ENCODE assay signal across 11 cellular contexts in genomic region chr11:80815752-80816453, GRCh38.
A peak's percentile ranks its signal among the peaks of the same experiment; 100 is the strongest.
DNase-seq lines count a peak whose midpoint lies in the region; ATAC-seq and TF ChIP-seq lines count a peak whose summit lies in the region.
"Had no signal": no experiment of that assay in that cellular context is flagged by ENCODE, and none has a peak within 500 bp of the region (broad histone marks: within the 10 kb centered on the region; RNA-seq: fewer than 3 reads in every experiment).

No MANE protein-coding gene starts in this region.

- H3K27ac ChIP-seq in endodermal cell (ENCODE audit: low read depth, low read length) (no peak overlapping the region), uterus (no peak overlapping the region)

- TF ChIP-seq CTCF in endodermal cell (conservative IDR thresholded peaks at IDR 0.05), result no peak
- no peak for TF ChIP-seq CTCF in uterus (IDR thresholded peaks at IDR 0.05)

- no peaks in the 10 kb centered on the region for H3K9me3 Mint-ChIP-seq in endodermal cell

- no peak overlapping the region for H3K4me3 Mint-ChIP-seq in endodermal cell

- WGBS in endodermal cell (ENCODE audit: insufficient coverage in 1 of 2, insufficient read length in 1 of 2), 2 experiments, result 87 to 94% methylated on average over 3 of the region's 3 CpGs

- no peaks in the 10 kb centered on the region for H3K36me3 ChIP-seq in endodermal cell (ENCODE audit: control insufficient read depth, insufficient read depth, low read length)
- H3K36me3 ChIP-seq in uterus, result no peaks in the 10 kb centered on the region

- peak; percentile 89 for ATAC-seq in GM18867 (IDR thresholded peaks at IDR 0.05; ENCODE audit: unreplicated experiment)
- ATAC-seq in GM21737 (IDR thresholded peaks at IDR 0.05; ENCODE audit: unreplicated experiment), result peak; percentile 94
- ATAC-seq in HG03520 (IDR thresholded peaks at IDR 0.05; ENCODE audit: unreplicated experiment), result peak; percentile 75
- ATAC-seq: left cardiac atrium had no signal

- no peaks in the 10 kb centered on the region for H3K4me1 ChIP-seq in endodermal cell (ENCODE audit: control insufficient read depth, insufficient read depth, low read length)
- H3K4me1 ChIP-seq in uterus, result no peaks in the 10 kb centered on the region

- no peak overlapping the region for H3K9ac ChIP-seq in endodermal cell (ENCODE audit: extremely low read depth, low read length, poor library complexity, severe bottlenecking)

- no peaks in the 10 kb centered on the region for H3K36me3 Mint-ChIP-seq in endodermal cell (ENCODE audit: low read depth)

- intact Hi-C loops in uterus (cut with DNase I; ENCODE audit: low total_unique reads), result no loop called here

- DNase-seq in glomerular endothelial cell (ENCODE audit: extremely low read depth, low read depth, low spot score) (peak; percentile 64), endodermal cell (no peak), midbrain (lab: John Stamatoyannopoulos, UW) (no peak), uterus (no peak)
- DNase-seq in activated CD4-positive, alpha-beta T cell treated with anti-CD3 and anti-CD28 coated beads for 4 hours, result no peak
- DNase-seq: activated CD4-positive, alpha-beta T cell treated with anti-CD3 and anti-CD28 coated beads, Interleukin-2, amount 50 U/mL, for 1 hour; left cardiac atrium; NCI-H446 had no signal

- H3K27ac Mint-ChIP-seq in endodermal cell, result no peak overlapping the region

- H3K4me3 ChIP-seq in endodermal cell (ENCODE audit: low read length), result no peak overlapping the region
- no peak overlapping the region for H3K4me3 ChIP-seq in uterus

- H3K27me3 Mint-ChIP-seq in endodermal cell (ENCODE audit: insufficient read depth), result no peaks in the 10 kb centered on the region

- no peak for TF ChIP-seq POLR2A in uterus (IDR thresholded peaks at IDR 0.05)

- H3K27me3 ChIP-seq in endodermal cell (ENCODE audit: control insufficient read depth, insufficient read depth, low read length, poor library complexity, severe bottlenecking) (no peaks in the 10 kb centered on the region), uterus (no peaks in the 10 kb centered on the region)

- peaks cover 13% of the 10 kb centered on the region for H3K4me1 Mint-ChIP-seq in endodermal cell

- H3K9me3 ChIP-seq in endodermal cell (ENCODE audit: control insufficient read depth, low read length) (no peaks in the 10 kb centered on the region), uterus (no peaks in the 10 kb centered on the region)
